Comparison of ENCODE assay signal across 11 cellular contexts in genomic region chr1:234730110-234730509, GRCh38.
DNase-seq lines count a peak whose midpoint lies in the region; ATAC-seq and TF ChIP-seq lines count a peak whose summit lies in the region.
"Had no signal": no experiment of that assay in that cellular context is flagged by ENCODE, and none has a peak within 500 bp of the region (broad histone marks: within the 10 kb centered on the region; RNA-seq: fewer than 3 reads in every experiment).

No MANE protein-coding gene starts in this region.

- no peak overlapping the region for H2AK9ac ChIP-seq in IMR-90 (replicated peaks; ENCODE audit: low read depth, low read length, poor library complexity)

- peaks cover 49% of the 10 kb centered on the region for H3K9me1 ChIP-seq in IMR-90 (ENCODE audit: insufficient read depth, low read length)

- H3K56ac ChIP-seq in IMR-90 (ENCODE audit: extremely low read depth, insufficient read depth, low read length): no peak overlapping the region; the same call in 1 of the 2 replicates

- H2AK5ac ChIP-seq in IMR-90 (ENCODE audit: low read depth, low read length): peak overlapping the region; percentile 68

- BruUV-seq in IMR-90 (replicated peaks; lab: Mats Ljungman, UMichigan): no TSS peak

- H3K18ac ChIP-seq in IMR-90 (ENCODE audit: low read depth, low read length): no peak overlapping the region

- H2BK5ac ChIP-seq in IMR-90 (ENCODE audit: low read depth, low read length, poor library complexity, severe bottlenecking): peak overlapping the region; percentile 3

- peak overlapping the region; percentile 4 for H2AFZ ChIP-seq in IMR-90 (replicated peaks; ENCODE audit: low read length, poor library complexity)

- no peak for TF ChIP-seq RAD21 in IMR-90 (IDR thresholded peaks at IDR 0.05; ENCODE audit: low read length)

- H2BK120ac ChIP-seq in IMR-90 (ENCODE audit: low read depth, low read length): peak overlapping the region; percentile 82

- H2BK15ac ChIP-seq in IMR-90 (ENCODE audit: low read depth, low read length): peak overlapping the region; percentile 53; the same call in 2 of the 3 replicates

- in situ Hi-C loops in IMR-90 (cut with MboI; ENCODE audit: low sequenced_read_pairs): no loop called here

- DNase-seq in CD4-positive, alpha-beta memory T cell: no peak
- DNase-seq in IMR-90: no peak
- DNase-seq in activated B cell treated with CpG ODN at 0.5 μM for 24 hours: no peak
- no peak for DNase-seq in memory B cell (ENCODE audit: low spot score in 2 of 2)
- no peak for DNase-seq in NCI-H1694 treated with DMSO at 0.1 percent for 48 hours (lab: John Stamatoyannopoulos, UW)
- no peak for DNase-seq in breast epithelium (ENCODE audit: low spot score in 2 of 2)
- no peak for DNase-seq in NCI-H1092 treated with DMSO at 0.1 percent for 48 hours (lab: John Stamatoyannopoulos, UW)
- DNase-seq: Caco-2, dermis blood vessel endothelial cell, retina, RPMI8226 had no signal

- TF ChIP-seq POLR2A in IMR-90 (IDR thresholded peaks at IDR 0.05; ENCODE audit: low read depth, low read length): no peak
- no peak for TF ChIP-seq POLR2A in breast epithelium (IDR thresholded peaks at IDR 0.05)

- ATAC-seq in IMR-90 (ENCODE audit: low read depth): no peak
- no peak for ATAC-seq in activated B cell treated with CpG ODN at 0.5 μM for 24 hours (ENCODE audit: low read depth)
- no peak for ATAC-seq in memory B cell (ENCODE audit: low read depth)

- H4K91ac ChIP-seq in IMR-90 (ENCODE audit: insufficient read depth, low read depth, low read length): peak overlapping the region; percentile 53

- H3K36me3 ChIP-seq in CD4-positive, alpha-beta memory T cell (ENCODE audit: insufficient read depth, low read length): no peaks in the 10 kb centered on the region
- H3K36me3 ChIP-seq in IMR-90 (ENCODE audit: control insufficient read depth, insufficient read depth, low read length) (no peaks in the 10 kb centered on the region), breast epithelium (no peaks in the 10 kb centered on the region)

- H3K9me3 Mint-ChIP-seq in CD4-positive, alpha-beta memory T cell: no peaks in the 10 kb centered on the region
- H3K9me3 Mint-ChIP-seq in activated B cell treated with CpG ODN at 0.5 μM for 24 hours: no peaks in the 10 kb centered on the region
- H3K9me3 Mint-ChIP-seq in memory B cell: no peaks in the 10 kb centered on the region

- CTCF ChIA-PET in CD4-positive, alpha-beta memory T cell (lab: Charles Lee; ENCODE audit: partially characterized antibody): interaction anchor here (0.9 to 1.1 kb wide), 2 partner anchors 117 to 120 kb away, joined by 3 to 5 read pairs; partner anchors contain the start of gene IRF2BP2
- CTCF ChIA-PET in IMR-90 (lab: Yijun Ruan, JAX): no interaction called here
- CTCF ChIA-PET in activated B cell treated with CpG ODN at 0.5 μM for 24 hours (lab: Charles Lee): interaction anchor here (1.0 to 1.2 kb wide), 2 partner anchors 232 to 353 kb away, joined by 3 to 4 read pairs; no protein-coding TSS in a partner anchor

- H4K20me1 ChIP-seq in IMR-90 (ENCODE audit: insufficient read depth, low read length): no peaks in the 10 kb centered on the region

- H3K9me3 ChIP-seq in CD4-positive, alpha-beta memory T cell (ENCODE audit: control insufficient read depth in 1 of 2, low read length in 2 of 2): no peaks in the 10 kb centered on the region
- no peaks in the 10 kb centered on the region for H3K9me3 ChIP-seq in IMR-90 (ENCODE audit: control insufficient read depth, insufficient read depth, low read length)
- H3K9me3 ChIP-seq in breast epithelium: no peaks in the 10 kb centered on the region
- H3K9me3 ChIP-seq: Caco-2 had no signal

- H3K23ac ChIP-seq in IMR-90 (ENCODE audit: low read depth, low read length): peak overlapping the region; percentile 39; the same call in 1 of the 2 replicates

- H3K14ac ChIP-seq in IMR-90 (replicated peaks; ENCODE audit: low read depth, low read length): peak overlapping the region; percentile 29

- intact Hi-C loops in CD4-positive, alpha-beta memory T cell (cut with micrococcal nuclease): loop anchor here (2.0 kb wide), 1 partner anchor 29 kb away; no protein-coding TSS in a partner anchor
- intact Hi-C loops in IMR-90 (cut with micrococcal nuclease): no loop called here
- intact Hi-C loops in activated B cell treated with CpG ODN at 0.5 μM for 24 hours (cut with micrococcal nuclease): loop anchor here (2.0 to 5.0 kb wide), 4 partner anchors 152 to 353 kb away; no protein-coding TSS in a partner anchor
- intact Hi-C loops in breast epithelium (cut with DNase I; ENCODE audit: low total_unique reads): no loop called here

- H4K5ac ChIP-seq in IMR-90 (ENCODE audit: low read depth, low read length): no peak overlapping the region

- peaks cover 37 to 77% (median 65%) of the 10 kb centered on the region in 4 donors for H3K4me1 Mint-ChIP-seq in CD4-positive, alpha-beta memory T cell
- H3K4me1 Mint-ChIP-seq in activated B cell treated with CpG ODN at 0.5 μM for 24 hours (peaks cover 54% of the 10 kb centered on the region), memory B cell (peaks cover 38% of the 10 kb centered on the region)

- H3K27ac Mint-ChIP-seq in CD4-positive, alpha-beta memory T cell: peak overlapping the region in 6 of 7 donors; percentile 86 to 98 (median 94)
- peak overlapping the region; percentile 79 for H3K27ac Mint-ChIP-seq in activated B cell treated with CpG ODN at 0.5 μM for 24 hours
- H3K27ac Mint-ChIP-seq in memory B cell: peak overlapping the region; percentile 93

- H3K27ac ChIP-seq in CD4-positive, alpha-beta memory T cell (ENCODE audit: low read depth, low read length): peak overlapping the region; percentile 60
- no peak overlapping the region for H3K27ac ChIP-seq in IMR-90 (ENCODE audit: insufficient read depth, low read length)
- H3K27ac ChIP-seq in breast epithelium: no peak overlapping the region

- peaks cover 78% of the 10 kb centered on the region for H3K4me1 ChIP-seq in CD4-positive, alpha-beta memory T cell (ENCODE audit: insufficient read depth, low read length)
- H3K4me1 ChIP-seq in IMR-90 (ENCODE audit: control insufficient read depth, insufficient read depth, low read length) (peaks cover 38% of the 10 kb centered on the region), breast epithelium (peaks cover 10 to 25% of the 10 kb centered on the region in 2 donors)

- 100% methylated on average over 2 of the region's 6 CpGs; no CpG with 5 or more reads in 1 of the 2 experiments for WGBS in IMR-90 (ENCODE audit: extremely low coverage in 2 of 2, insufficient read length in 1 of 2), 2 experiments

- H3K4me3 Mint-ChIP-seq in CD4-positive, alpha-beta memory T cell: peak overlapping the region in 3 of 8 donors; percentile 3 to 22 (median 8)
- H3K4me3 Mint-ChIP-seq in activated B cell treated with CpG ODN at 0.5 μM for 24 hours: no peak overlapping the region
- no peak overlapping the region for H3K4me3 Mint-ChIP-seq in memory B cell

- no peak overlapping the region for H3K4me2 ChIP-seq in IMR-90 (ENCODE audit: low read depth, low read length)

- H3K27me3 ChIP-seq in CD4-positive, alpha-beta memory T cell (ENCODE audit: insufficient read depth, low read length): no peaks in the 10 kb centered on the region
- H3K27me3 ChIP-seq in IMR-90 (ENCODE audit: control insufficient read depth, insufficient read depth, low read length): no peaks in the 10 kb centered on the region
- H3K27me3 ChIP-seq in breast epithelium: no peaks in the 10 kb centered on the region

- peak overlapping the region; percentile 81 for H2BK20ac ChIP-seq in IMR-90 (ENCODE audit: low read depth, low read length)

- no peak overlapping the region for H3K4me3 ChIP-seq in CD4-positive, alpha-beta memory T cell (ENCODE audit: low read length in 2 of 2)
- H3K4me3 ChIP-seq in IMR-90 (ENCODE audit: insufficient read depth, low read depth, low read length): no peak overlapping the region
- no peak overlapping the region for H3K4me3 ChIP-seq in breast epithelium

- no peaks in the 10 kb centered on the region for H3K36me3 Mint-ChIP-seq in CD4-positive, alpha-beta memory T cell
- H3K36me3 Mint-ChIP-seq in activated B cell treated with CpG ODN at 0.5 μM for 24 hours (ENCODE audit: low read depth) (no peaks in the 10 kb centered on the region), memory B cell (no peaks in the 10 kb centered on the region)

- H3K27me3 Mint-ChIP-seq in CD4-positive, alpha-beta memory T cell: no peaks in the 10 kb centered on the region
- H3K27me3 Mint-ChIP-seq in activated B cell treated with CpG ODN at 0.5 μM for 24 hours: no peaks in the 10 kb centered on the region
- H3K27me3 Mint-ChIP-seq in memory B cell: no peaks in the 10 kb centered on the region

- H4K8ac ChIP-seq in IMR-90 (ENCODE audit: low read depth in 2 of 2, low read length in 2 of 2): peak overlapping the region in 1 of 2 experiments; percentile 64; a peak in 1 of 4 replicates

- POLR2A ChIA-PET in CD4-positive, alpha-beta memory T cell (lab: Charles Lee; ENCODE audit: partially characterized antibody): interaction anchor here (0.8 to 2.9 kb wide), 7 partner anchors 10 to 250 kb away, joined by 3 to 34 read pairs (median 4); partner anchors contain the start of gene IRF2BP2
- POLR2A ChIA-PET in IMR-90 (lab: Charles Lee; ENCODE audit: unreplicated experiment) (no interaction called here), activated B cell treated with CpG ODN at 0.5 μM for 24 hours (lab: Charles Lee) (interaction anchor here (0.8 to 1.8 kb wide), 7 partner anchors 38 to 281 kb away, joined by 6 to 20 read pairs (median 8); partner anchors contain the start of gene IRF2BP2)

- no peak overlapping the region for H3K9ac ChIP-seq in IMR-90 (ENCODE audit: low read depth, low read length)

- dilution Hi-C loops in IMR-90 (cut with HindIII; ENCODE audit: low sequenced_read_pairs, unreplicated experiment): loop anchor here (25.0 kb wide), 1 partner anchor 107 kb away; no protein-coding TSS in a partner anchor

- peak overlapping the region; percentile 73 for H3K4ac ChIP-seq in IMR-90 (ENCODE audit: low read depth, low read length)

- TF ChIP-seq CTCF in IMR-90 (conservative IDR thresholded peaks at IDR 0.05; ENCODE audit: low read depth, low read length) (no peak), activated B cell treated with CpG ODN at 0.5 μM for 24 hours (IDR thresholded peaks at IDR 0.05) (no peak), breast epithelium (IDR thresholded peaks at IDR 0.05) (no peak)

- H3K79me1 ChIP-seq in IMR-90 (ENCODE audit: low read depth in 1 of 2, low read length in 2 of 2): 0 out of 4 replicates have a peak, but pooled peaks cover 0 to 6% of the 10 kb centered on the region in 2 experiments

TF ChIP-seq in IMR-90, 13 proteins besides CTCF, POLR2A, EP300 and RAD21 (continues in another document):
- TF ChIP-seq ELK1 (IDR thresholded peaks at IDR 0.05; ENCODE audit: borderline replicate concordance, low read depth, low read length) (no peak), RCOR1 (IDR thresholded peaks at IDR 0.05; ENCODE audit: insufficient replicate concordance, low read length) (no peak)

Comparison
In these comparisons a context has a peak if more than half of its experiments do, and no peak if none do; other contexts are left out.
1. intact Hi-C loops: an anchor here in CD4-positive, alpha-beta memory T cell (2.0 kb wide) and activated B cell treated with CpG ODN at 0.5 μM for 24 hours (2.0 to 5.0 kb wide); none called in IMR-90 and breast epithelium.